ENCODE assay signal across 9 cellular contexts in genomic region chrX:46554942-46555341, GRCh38. TPM values are rescaled to one million over a fixed set of nuclear protein-coding genes. Genes with fewer than 3 reads are reported as not detected.
A peak's percentile ranks its signal among the peaks of the same experiment; 100 is the strongest.
DNase-seq lines count a peak whose midpoint lies in the region; ATAC-seq and TF ChIP-seq lines count a peak whose summit lies in the region.
"Had no signal": no experiment of that assay in that cellular context is flagged by ENCODE, and none has a peak within 500 bp of the region (broad histone marks: within the 10 kb centered on the region; RNA-seq: fewer than 3 reads in every experiment).

No MANE protein-coding gene starts in this region.

- H3K9me3 ChIP-seq in GM23248 (ENCODE audit: low read depth) (no peaks in the 10 kb centered on the region), SK-N-MC (ENCODE audit: low read depth, low read length) (no peaks in the 10 kb centered on the region), hepatocyte (ENCODE audit: low read depth) (no peaks in the 10 kb centered on the region)

- H3F3A ChIP-seq in GM23248 (ENCODE audit: insufficient read depth), result no peaks in the 10 kb centered on the region; the same call in 1 of the 2 replicates

- H3K36me3 ChIP-seq in GM23248 (ENCODE audit: low read depth) (no peaks in the 10 kb centered on the region), SK-N-MC (ENCODE audit: insufficient read depth, low read length) (no peaks in the 10 kb centered on the region), hepatocyte (replicated peaks; ENCODE audit: insufficient read depth, low read depth) (no peaks in the 10 kb centered on the region)

- no peak overlapping the region for H3K4me3 ChIP-seq in AG10803 (ENCODE audit: low read length)
- H3K4me3 ChIP-seq in GM23248, result no peak overlapping the region
- H3K4me3 ChIP-seq in SK-N-MC, result no peak overlapping the region
- H3K4me3 ChIP-seq in hepatocyte, result no peak overlapping the region

- H3K4me2 ChIP-seq in GM23248 (ENCODE audit: unreplicated experiment), result no peak overlapping the region
- H3K4me2 ChIP-seq in hepatocyte, result no peak overlapping the region

- WGBS in GM23248 (ENCODE audit: low coverage in 1 of 2, low lambda C conversion rate in 2 of 2, missing lambda C conversion rate in 2 of 2), 2 experiments, result 48 to 50% methylated on average over 2 of the region's 2 CpGs
- WGBS in hepatocyte (ENCODE audit: low lambda C conversion rate, missing lambda C conversion rate), result 60% methylated on average over 2 of the region's 2 CpGs

- no peak overlapping the region for H3K27ac Mint-ChIP-seq in activated T-helper 2 cell treated with anti-CD3 and anti-CD28 coated beads, Interferon-gamma antibody, Interleukin-2, Interleukin-4, amounts not matched to agents 10 μg/mL and 5 μg/mL and 100 μg/mL, durations not matched to agents 14 hours and 24 hours and 36 hours
- H3K27ac Mint-ChIP-seq: activated CD4-positive, alpha-beta T cell treated with anti-CD3 and anti-CD28 coated beads for 36 hours had no signal

- no peak overlapping the region for H2AFZ ChIP-seq in GM23248
- no peak overlapping the region for H2AFZ ChIP-seq in hepatocyte

- H3K4me3 Mint-ChIP-seq in activated T-helper 2 cell treated with anti-CD3 and anti-CD28 coated beads, Interferon-gamma antibody, Interleukin-2, Interleukin-4, amounts not matched to agents 10 μg/mL and 5 μg/mL and 100 μg/mL, durations not matched to agents 14 hours and 24 hours and 36 hours (ENCODE audit: low read depth), result no peak overlapping the region
- H3K4me3 Mint-ChIP-seq: activated CD4-positive, alpha-beta T cell treated with anti-CD3 and anti-CD28 coated beads for 36 hours had no signal

- peaks cover 2% of the 10 kb centered on the region for H3K4me1 Mint-ChIP-seq in activated T-helper 2 cell treated with anti-CD3 and anti-CD28 coated beads, Interferon-gamma antibody, Interleukin-2, Interleukin-4, amounts not matched to agents 10 μg/mL and 5 μg/mL and 100 μg/mL, durations not matched to agents 14 hours and 24 hours and 36 hours (ENCODE audit: low read depth)
- H3K4me1 Mint-ChIP-seq: activated CD4-positive, alpha-beta T cell treated with anti-CD3 and anti-CD28 coated beads for 36 hours had no signal

- 0 out of 2 replicates have a peak, but pooled peaks cover 5% of the 10 kb centered on the region for H3K4me1 ChIP-seq in GM23248 (ENCODE audit: insufficient read depth)
- H3K4me1 ChIP-seq in hepatocyte (ENCODE audit: insufficient read depth), result peaks cover 3% of the 10 kb centered on the region

- peak; percentile 51 for TF ChIP-seq CTCF in AG10803 (conservative IDR thresholded peaks at IDR 0.05; ENCODE audit: low read length)
- TF ChIP-seq CTCF in hepatocyte (IDR thresholded peaks at IDR 0.05; ENCODE audit: poor library complexity), result peak; percentile 27
- no peak for TF ChIP-seq CTCF in GM10266 (IDR thresholded peaks at IDR 0.05; ENCODE audit: control insufficient read depth, insufficient read depth, low read depth, missing control alignments)

- DNase-seq in AG10803 (ENCODE audit: low read depth) (peak; percentile 57), GM23248 (peak; percentile 62), SK-N-MC (ENCODE audit: low read depth, low spot score) (peak; percentile 8), hepatocyte (ENCODE audit: low spot score) (no peak), NCI-H345 (lab: John Stamatoyannopoulos, UW) (no peak), GM10266 (ENCODE audit: extremely low spot score) (no peak)
- no peak for DNase-seq in activated T-helper 2 cell treated with anti-CD3 and anti-CD28 coated beads, Interferon-gamma antibody, Interleukin-2, Interleukin-4, amounts not matched to agents 10 μg/mL and 5 μg/mL and 100 μg/mL, durations not matched to agents 14 hours and 24 hours and 36 hours (ENCODE audit: low spot score)
- DNase-seq: activated CD4-positive, alpha-beta T cell treated with anti-CD3 and anti-CD28 coated beads for 36 hours had no signal

- H3K27me3 Mint-ChIP-seq in activated T-helper 2 cell treated with anti-CD3 and anti-CD28 coated beads, Interferon-gamma antibody, Interleukin-2, Interleukin-4, amounts not matched to agents 10 μg/mL and 5 μg/mL and 100 μg/mL, durations not matched to agents 14 hours and 24 hours and 36 hours (ENCODE audit: low read depth), result no peaks in the 10 kb centered on the region
- H3K27me3 Mint-ChIP-seq: activated CD4-positive, alpha-beta T cell treated with anti-CD3 and anti-CD28 coated beads for 36 hours had no signal

- H3K79me2 ChIP-seq in GM23248 (ENCODE audit: insufficient read depth), result peaks cover 7% of the 10 kb centered on the region
- H3K79me2 ChIP-seq in hepatocyte, result no peaks in the 10 kb centered on the region

- in situ Hi-C loops in GM23248 (cut with MboI), result loop anchor here (25.0 kb wide), 1 partner anchor 232 kb away; no protein-coding TSS in a partner anchor

- H4K20me1 ChIP-seq in GM23248 (ENCODE audit: insufficient read depth) (no peaks in the 10 kb centered on the region), hepatocyte (ENCODE audit: insufficient read depth, poor library complexity, severe bottlenecking) (no peaks in the 10 kb centered on the region)

- H3K27me3 ChIP-seq in GM23248 (replicated peaks; ENCODE audit: insufficient read depth) (no peaks in the 10 kb centered on the region), hepatocyte (no peaks in the 10 kb centered on the region)

- H3K9me2 ChIP-seq in GM23248 (ENCODE audit: insufficient read depth) (no peaks in the 10 kb centered on the region), hepatocyte (replicated peaks; ENCODE audit: insufficient read depth) (no peaks in the 10 kb centered on the region)

- H3K9ac ChIP-seq in GM23248 (no peak overlapping the region), SK-N-MC (ENCODE audit: insufficient read length) (no peak overlapping the region)

- ATAC-seq in GM21447 (IDR thresholded peaks at IDR 0.05; ENCODE audit: unreplicated experiment), result no peak
- ATAC-seq: activated CD4-positive, alpha-beta T cell treated with anti-CD3 and anti-CD28 coated beads for 36 hours had no signal

- H3K9me3 Mint-ChIP-seq in activated T-helper 2 cell treated with anti-CD3 and anti-CD28 coated beads, Interferon-gamma antibody, Interleukin-2, Interleukin-4, amounts not matched to agents 10 μg/mL and 5 μg/mL and 100 μg/mL, durations not matched to agents 14 hours and 24 hours and 36 hours, result no peaks in the 10 kb centered on the region

- intact Hi-C loops in activated T-helper 2 cell treated with anti-CD3 and anti-CD28 coated beads, Interferon-gamma antibody, Interleukin-2, Interleukin-4, amounts not matched to agents 10 μg/mL and 5 μg/mL and 100 μg/mL, durations not matched to agents 14 hours and 24 hours and 36 hours (cut with micrococcal nuclease), result no loop called here

- H3K36me3 Mint-ChIP-seq in activated T-helper 2 cell treated with anti-CD3 and anti-CD28 coated beads, Interferon-gamma antibody, Interleukin-2, Interleukin-4, amounts not matched to agents 10 μg/mL and 5 μg/mL and 100 μg/mL, durations not matched to agents 14 hours and 24 hours and 36 hours (ENCODE audit: low read depth), result peaks cover 4% of the 10 kb centered on the region

- H3K27ac ChIP-seq in GM23248, result no peak overlapping the region
- no peak overlapping the region for H3K27ac ChIP-seq in SK-N-MC
- no peak overlapping the region for H3K27ac ChIP-seq in hepatocyte

RNA-seq across cellular contexts. Expression of gene ZNF674, which starts 9.7 kb away (rescaled TPM):
- total RNA-seq in GM23248 (2014; rRNA removed; shearing (Covaris generic)), result 2.7 and 2.8 TPM in 2 replicates
- polyA plus RNA-seq in GM23248 (2016; fragmentation: Nextera tagmentation; extraction: Ambion mirVana), result 1.3 and 2.0 TPM in 2 replicates
- 3.3 and 4.8 TPM in 2 replicates for total RNA-seq in hepatocyte
- 2.2 and 2.5 TPM in 2 replicates for polyA plus RNA-seq in hepatocyte
- 2.4 and 2.5 TPM in 2 replicates for total RNA-seq in activated T-helper 2 cell treated with anti-CD3 and anti-CD28 coated beads, Interferon-gamma antibody, Interleukin-2, Interleukin-4, amounts not matched to agents 10 μg/mL and 5 μg/mL and 100 μg/mL, durations not matched to agents 14 hours and 24 hours and 36 hours

RNA-seq across cellular contexts. Expression of gene CHST7, which starts 18.6 kb away (rescaled TPM):
- 17.5 and 27.8 TPM in 2 replicates for total RNA-seq in GM23248 (2014; rRNA removed; shearing (Covaris generic))
- polyA plus RNA-seq in GM23248 (2016; fragmentation: Nextera tagmentation; extraction: Ambion mirVana) (9.3 and 9.8 TPM in 2 replicates), hepatocyte (2.3 and 7.8 TPM in 2 replicates)
- 5.5 and 5.6 TPM in 2 replicates for total RNA-seq in hepatocyte
- total RNA-seq in activated T-helper 2 cell treated with anti-CD3 and anti-CD28 coated beads, Interferon-gamma antibody, Interleukin-2, Interleukin-4, amounts not matched to agents 10 μg/mL and 5 μg/mL and 100 μg/mL, durations not matched to agents 14 hours and 24 hours and 36 hours, result 3.8 TPM in 2 replicates

Comparison
In these comparisons a context has a peak if more than half of its experiments do, and no peak if none do; other contexts are left out.
1. DNase-seq: peak in AG10803 (single experiment), GM23248 (single experiment) and SK-N-MC (single experiment); none in hepatocyte (single experiment), activated T-helper 2 cell treated with anti-CD3 and anti-CD28 coated beads, Interferon-gamma antibody, Interleukin-2, Interleukin-4, amounts not matched to agents 10 μg/mL and 5 μg/mL and 100 μg/mL, durations not matched to agents 14 hours and 24 hours and 36 hours (single experiment), NCI-H345 (single experiment) and GM10266 (single experiment).